ENCODE assay signal across 8 cellular contexts in genomic region chr22:25334091-25334490, GRCh38.
A peak's percentile ranks its signal among the peaks of the same experiment; 100 is the strongest.
DNase-seq lines count a peak whose midpoint lies in the region; ATAC-seq and TF ChIP-seq lines count a peak whose summit lies in the region.

No MANE protein-coding gene starts in this region.

- no peaks in the 10 kb centered on the region for H3K36me3 Mint-ChIP-seq in activated CD4-positive, alpha-beta memory T cell treated with anti-CD3 and anti-CD28 coated beads for 36 hours

- peak; percentile 59 for TF ChIP-seq CTCF in fibroblast of villous mesenchyme (IDR thresholded peaks at IDR 0.05; ENCODE audit: insufficient read depth, low read depth, low read length)

- peaks cover 2% of the 10 kb centered on the region for H3K27me3 Mint-ChIP-seq in activated CD4-positive, alpha-beta memory T cell treated with anti-CD3 and anti-CD28 coated beads for 36 hours

- POLR2A ChIA-PET in activated CD4-positive, alpha-beta memory T cell treated with anti-CD3 and anti-CD28 coated beads for 36 hours (lab: Charles Lee), result no interaction called here

- CTCF ChIA-PET in activated CD4-positive, alpha-beta memory T cell treated with anti-CD3 and anti-CD28 coated beads for 36 hours (lab: Charles Lee), result interaction anchor here (0.7 to 2.1 kb wide), 9 partner anchors 82 to 254 kb away, joined by 3 to 11 read pairs (median 5); no protein-coding TSS in a partner anchor

- no peak overlapping the region for H3K4me3 ChIP-seq in fibroblast of villous mesenchyme (ENCODE audit: low read depth, low read length)

- intact Hi-C loops in activated CD4-positive, alpha-beta memory T cell treated with anti-CD3 and anti-CD28 coated beads for 36 hours (cut with micrococcal nuclease), result loop anchor here (10.0 kb wide), 2 partner anchors 99 to 249 kb away; no protein-coding TSS in a partner anchor

- no peak for ATAC-seq in GM21737 (IDR thresholded peaks at IDR 0.05; ENCODE audit: unreplicated experiment)

- DNase-seq in ELR (ENCODE audit: low read depth) (peak; percentile 20), NCI-H1092 (lab: John Stamatoyannopoulos, UW) (peak; percentile 24), fibroblast of villous mesenchyme (ENCODE audit: low read depth) (peak; percentile 26), pons (ENCODE audit: low spot score) (peak; percentile 44), GM03348 (ENCODE audit: low spot score) (no peak), T1000 (lab: John Stamatoyannopoulos, UW) (no peak)
- peak; percentile 74 for DNase-seq in activated CD4-positive, alpha-beta memory T cell treated with anti-CD3 and anti-CD28 coated beads for 36 hours

- no peak overlapping the region for H3K27ac Mint-ChIP-seq in activated CD4-positive, alpha-beta memory T cell treated with anti-CD3 and anti-CD28 coated beads for 36 hours

- H3K4me3 Mint-ChIP-seq in activated CD4-positive, alpha-beta memory T cell treated with anti-CD3 and anti-CD28 coated beads for 36 hours, result no peak overlapping the region

- peaks cover 24% of the 10 kb centered on the region for H3K9me3 Mint-ChIP-seq in activated CD4-positive, alpha-beta memory T cell treated with anti-CD3 and anti-CD28 coated beads for 36 hours

- peaks cover 4% of the 10 kb centered on the region for H3K4me1 Mint-ChIP-seq in activated CD4-positive, alpha-beta memory T cell treated with anti-CD3 and anti-CD28 coated beads for 36 hours (ENCODE audit: low read depth)

Comparison
In these comparisons a context has a peak if more than half of its experiments do, and no peak if none do; other contexts are left out.
1. DNase-seq: peak in ELR (single experiment), NCI-H1092 (single experiment), activated CD4-positive, alpha-beta memory T cell treated with anti-CD3 and anti-CD28 coated beads for 36 hours (single experiment), fibroblast of villous mesenchyme (single experiment) and pons (single experiment); none in GM03348 (single experiment) and T1000 (single experiment).